ENCODE assay signal across 9 cellular contexts in the genomic region with DNA sequence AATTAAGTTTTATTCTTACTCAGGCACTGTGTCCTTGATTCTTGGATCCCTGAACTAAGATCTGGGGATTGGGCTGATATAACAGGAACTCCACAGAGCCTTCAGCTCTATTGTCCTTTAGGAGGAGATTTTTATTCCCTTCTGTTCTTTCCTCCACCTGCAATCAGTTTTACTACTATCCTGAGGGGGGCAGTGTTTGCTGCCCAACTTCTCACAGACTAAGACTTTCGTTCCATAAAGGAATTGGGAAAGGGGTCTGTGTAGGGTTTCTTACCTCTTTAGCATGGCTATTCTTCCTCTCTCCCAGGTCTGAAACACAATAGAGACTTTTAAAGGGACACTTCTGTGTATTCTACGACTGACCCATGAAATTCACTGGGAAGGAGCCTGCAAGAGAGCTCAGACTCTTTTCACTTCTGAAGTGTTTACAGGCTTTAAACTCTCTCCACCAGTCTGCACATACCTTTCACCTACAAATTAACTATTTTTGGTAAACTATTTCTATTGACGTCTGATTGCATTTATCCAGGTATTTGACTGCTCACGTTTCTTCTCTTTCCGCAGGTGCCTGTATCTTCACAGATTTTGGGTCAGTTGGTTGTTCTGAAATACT.
DNase-seq lines count a peak whose midpoint lies in the region; ATAC-seq and TF ChIP-seq lines count a peak whose summit lies in the region.
"Had no signal": no experiment of that assay in that cellular context is flagged by ENCODE, and none has a peak within 500 bp of the region (broad histone marks: within the 10 kb centered on the region; RNA-seq: fewer than 3 reads in every experiment).

No MANE protein-coding gene starts in this region.

- WGBS in esophagus muscularis mucosa: 46% methylated on average over 5 of the region's 5 CpGs
- WGBS in stomach, 5 donors: 31 to 57% (median 53%) methylated on average over 5 of the region's 5 CpGs

- peak; percentile 5 for DNase-seq in NCI-H146 (lab: John Stamatoyannopoulos, UW)
- DNase-seq in NCI-H146 treated with DMSO at 0.1 percent for 48 hours (lab: John Stamatoyannopoulos, UW; ENCODE audit: unreplicated experiment): no peak
- peak; percentile 22 for DNase-seq in NCI-H526 treated with DMSO at 0.1 percent for 48 hours (lab: John Stamatoyannopoulos, UW)
- DNase-seq in esophagus muscularis mucosa (ENCODE audit: extremely low spot score): no peak
- DNase-seq in stomach: no peak
- no peak for DNase-seq in NCI-H1436 (lab: John Stamatoyannopoulos, UW)

- H3K36me3 ChIP-seq in esophagus muscularis mucosa (no peaks in the 10 kb centered on the region), stomach (no peaks in the 10 kb centered on the region)
- H3K36me3 ChIP-seq: BLaER1 had no signal

- H3K27me3 ChIP-seq in esophagus muscularis mucosa: no peaks in the 10 kb centered on the region
- no peaks in the 10 kb centered on the region for H3K27me3 ChIP-seq in stomach
- H3K27me3 ChIP-seq: BLaER1 had no signal

- H3K27ac ChIP-seq in esophagus muscularis mucosa (replicated peaks in 1 of 4) (no peak overlapping the region), stomach (no peak overlapping the region)
- H3K27ac ChIP-seq: BLaER1 had no signal

- TF ChIP-seq CTCF in esophagus muscularis mucosa (IDR thresholded peaks at IDR 0.05) (peak; percentile 57 to 62 (median 61)), stomach (IDR thresholded peaks at IDR 0.05) (peak in 5 of 7 experiments; percentile 23 to 61 (median 43))

- H3K9me3 ChIP-seq in esophagus muscularis mucosa: no peaks in the 10 kb centered on the region
- no peaks in the 10 kb centered on the region for H3K9me3 ChIP-seq in stomach

- ATAC-seq in HG02884 (IDR thresholded peaks at IDR 0.05; ENCODE audit: unreplicated experiment) (no peak), GM18868 (IDR thresholded peaks at IDR 0.05; ENCODE audit: unreplicated experiment) (no peak)

- no peak for TF ChIP-seq POLR2A in esophagus muscularis mucosa (IDR thresholded peaks at IDR 0.05; ENCODE audit: low read depth)
- TF ChIP-seq POLR2A in stomach (IDR thresholded peaks at IDR 0.05): no peak

- intact Hi-C loops in esophagus muscularis mucosa (cut with DNase I): no loop called here
- intact Hi-C loops in stomach (cut with DNase I; ENCODE audit: low total_unique reads): no loop called here

- H3K4me1 ChIP-seq in esophagus muscularis mucosa (peaks cover 0 to 5% (median 0%) of the 10 kb centered on the region in 4 donors), stomach (peaks cover 0 to 12% (median 0%) of the 10 kb centered on the region in 4 donors)
- H3K4me1 ChIP-seq: BLaER1 had no signal

- TF ChIP-seq EP300 in esophagus muscularis mucosa (IDR thresholded peaks at IDR 0.05) (no peak), stomach (IDR thresholded peaks at IDR 0.05) (no peak)

- H3K4me3 ChIP-seq in esophagus muscularis mucosa (peak overlapping the region in 2 of 4 donors; percentile 28 to 35), stomach (peak overlapping the region in 3 of 4 donors; percentile 7 to 21 (median 8))
- H3K4me3 ChIP-seq: BLaER1 had no signal

Comparison
In these comparisons a context has a peak if more than half of its experiments do, and no peak if none do; other contexts are left out.
1. DNase-seq: peak in NCI-H146 (single experiment) and NCI-H526 treated with DMSO at 0.1 percent for 48 hours (single experiment); none in NCI-H146 treated with DMSO at 0.1 percent for 48 hours (single experiment), esophagus muscularis mucosa (single experiment), stomach (single experiment) and NCI-H1436 (single experiment).